In the genomic region with DNA sequence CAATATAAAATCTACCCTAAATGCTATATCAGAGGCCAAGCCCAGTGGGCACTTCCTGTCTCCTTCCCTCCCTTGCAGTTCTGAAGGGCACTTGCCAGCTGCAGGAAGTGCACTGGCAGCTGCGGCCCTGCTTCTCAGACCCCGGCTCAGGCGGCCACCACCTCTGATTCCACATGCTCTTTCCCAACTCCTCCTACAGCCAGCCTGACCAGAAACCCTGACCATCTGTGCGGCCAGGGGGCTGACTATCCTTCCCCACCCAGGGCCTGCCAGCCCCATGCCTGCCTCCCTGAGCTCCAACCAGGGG, we compare ENCODE assay signal across 18 cellular contexts.
"Had no signal": no experiment of that assay in that cellular context is flagged by ENCODE, and none has a peak within 500 bp of the region (broad histone marks: within the 10 kb centered on the region; RNA-seq: fewer than 3 reads in every experiment).

No MANE protein-coding gene starts in this region.

- H3K4me1 Mint-ChIP-seq: activated CD8-positive, alpha-beta memory T cell treated with anti-CD3 and anti-CD28 coated beads, Interleukin-2, amount 10 ng/mL, durations not matched to agents 7 days and 5 days; naive thymus-derived CD8-positive, alpha-beta T cell; T-helper 17 cell had no signal

- H3K9me3 Mint-ChIP-seq: activated T-cell treated with anti-CD3 and anti-CD28 coated beads, Interleukin-2, amount 50 U/mL, for 4 hours; dendritic cell treated with granulocyte-macrophage colony-stimulating factor and Interleukin-4, amounts not matched to agents 40 ng/mL and 50 ng/mL, for 4 days; effector memory CD8-positive, alpha-beta T cell had no signal

- ATAC-seq: activated CD4-positive, CD25-positive, alpha-beta regulatory T cell treated with anti-CD3 and anti-CD28 coated beads, Interleukin-2, amount 50 U/mL, for 24 hours; activated CD8-positive, alpha-beta memory T cell treated with anti-CD3 and anti-CD28 coated beads, Interleukin-2, amount 10 ng/mL, durations not matched to agents 7 days and 5 days; effector memory CD8-positive, alpha-beta T cell; gastroesophageal sphincter; naive thymus-derived CD8-positive, alpha-beta T cell; T-helper 17 cell had no signal

- H3K27ac Mint-ChIP-seq: activated CD8-positive, alpha-beta memory T cell treated with anti-CD3 and anti-CD28 coated beads, Interleukin-2, amount 10 ng/mL, durations not matched to agents 7 days and 5 days; activated naive CD8-positive, alpha-beta T cell; dendritic cell treated with granulocyte-macrophage colony-stimulating factor and Interleukin-4, amounts not matched to agents 40 ng/mL and 50 ng/mL, for 4 days; effector memory CD8-positive, alpha-beta T cell; naive thymus-derived CD8-positive, alpha-beta T cell; T-helper 17 cell had no signal

- DNase-seq: activated CD4-positive, alpha-beta T cell treated with anti-CD3 and anti-CD28 coated beads, Interleukin-2, amount 50 U/mL, for 48 hours; activated CD8-positive, alpha-beta memory T cell treated with anti-CD3 and anti-CD28 coated beads, Interleukin-2, amount 10 ng/mL, durations not matched to agents 7 days and 5 days; activated effector memory CD4-positive, alpha-beta T cell treated with anti-CD3 and anti-CD28 coated beads, Interleukin-2, amount 50 U/mL, for 16 hours; activated T-cell treated with anti-CD3 and anti-CD28 coated beads, Interleukin-2, amount 50 U/mL, for 4 hours; amygdala; brain microvascular endothelial cell; cerebellar nuclear complex; effector memory CD8-positive, alpha-beta T cell; naive thymus-derived CD8-positive, alpha-beta T cell; small intestine; T-helper 17 cell had no signal

- H3K4me3 Mint-ChIP-seq: activated CD8-positive, alpha-beta memory T cell treated with anti-CD3 and anti-CD28 coated beads, Interleukin-2, amount 10 ng/mL, durations not matched to agents 7 days and 5 days; activated naive CD8-positive, alpha-beta T cell; activated T-cell treated with anti-CD3 and anti-CD28 coated beads, Interleukin-2, amount 50 U/mL, for 4 hours; dendritic cell treated with granulocyte-macrophage colony-stimulating factor and Interleukin-4, amounts not matched to agents 40 ng/mL and 50 ng/mL, for 4 days; effector memory CD8-positive, alpha-beta T cell; mesothelial cell of epicardium; naive thymus-derived CD8-positive, alpha-beta T cell; T-helper 17 cell had no signal

- H3K27me3 Mint-ChIP-seq: dendritic cell treated with granulocyte-macrophage colony-stimulating factor and Interleukin-4, amounts not matched to agents 40 ng/mL and 50 ng/mL, for 4 days had no signal

- H3K36me3 Mint-ChIP-seq: activated CD8-positive, alpha-beta memory T cell treated with anti-CD3 and anti-CD28 coated beads, Interleukin-2, amount 10 ng/mL, durations not matched to agents 7 days and 5 days; activated naive CD8-positive, alpha-beta T cell; mesothelial cell of epicardium; naive thymus-derived CD8-positive, alpha-beta T cell had no signal

- FAIRE-seq: kidney, small intestine, TTC549 had no signal
